ENCODE assay signal across 8 cellular contexts in genomic region chr1:156420209-156421061, GRCh38.
DNase-seq lines count a peak whose midpoint lies in the region; ATAC-seq and TF ChIP-seq lines count a peak whose summit lies in the region.

No MANE protein-coding gene starts in this region.

- no peaks in the 10 kb centered on the region for H3K9me3 Mint-ChIP-seq in stimulated activated naive CD8-positive, alpha-beta T cell treated with anti-CD3 and anti-CD28 coated beads, Interleukin-15, Interleukin-2, amounts not matched to agents 100 ng/mL and 50 ng/mL, for 24 hours

- peak overlapping the region in 9 of 11 experiments; percentile 5 to 80 (median 41); a peak in 15 of 22 replicates for H3K4me2 ChIP-seq in BLaER1 treated with 17β-estradiol and CSF1 and Interleukin-3, amounts not matched to agents 10 nM and 100 nM

- no peaks in the 10 kb centered on the region for H3K36me3 Mint-ChIP-seq in stimulated activated naive CD8-positive, alpha-beta T cell treated with anti-CD3 and anti-CD28 coated beads, Interleukin-15, Interleukin-2, amounts not matched to agents 100 ng/mL and 50 ng/mL, for 24 hours (ENCODE audit: low read depth)

- peaks cover 32% of the 10 kb centered on the region for H3K4me1 Mint-ChIP-seq in stimulated activated naive CD8-positive, alpha-beta T cell treated with anti-CD3 and anti-CD28 coated beads, Interleukin-15, Interleukin-2, amounts not matched to agents 100 ng/mL and 50 ng/mL, for 24 hours (ENCODE audit: low read depth)

- peak; percentile 12 for ATAC-seq in HG02610 (IDR thresholded peaks at IDR 0.05; ENCODE audit: unreplicated experiment)

- H3K27ac ChIP-seq in BLaER1 treated with 17β-estradiol and CSF1 and Interleukin-3, amounts not matched to agents 10 nM and 100 nM, result no peak overlapping the region
- H3K27ac ChIP-seq in iPS-20b (ENCODE audit: low read length) (no peak overlapping the region), tibial artery (no peak overlapping the region)

- peak overlapping the region; percentile 85 for H3K4me3 Mint-ChIP-seq in stimulated activated naive CD8-positive, alpha-beta T cell treated with anti-CD3 and anti-CD28 coated beads, Interleukin-15, Interleukin-2, amounts not matched to agents 100 ng/mL and 50 ng/mL, for 24 hours

- peaks cover 7 to 37% (median 30%) of the 10 kb centered on the region in 11 experiments; a peak in 19 of 22 replicates for H3K9me3 ChIP-seq in BLaER1 treated with 17β-estradiol and CSF1 and Interleukin-3, amounts not matched to agents 10 nM and 100 nM (replicated peaks in 1 of 11)
- H3K9me3 ChIP-seq in iPS-20b (ENCODE audit: insufficient read depth, low read depth, low read length) (no peaks in the 10 kb centered on the region), tibial artery (no peaks in the 10 kb centered on the region)

- peaks cover 86% of the 10 kb centered on the region for H3K27me3 Mint-ChIP-seq in stimulated activated naive CD8-positive, alpha-beta T cell treated with anti-CD3 and anti-CD28 coated beads, Interleukin-15, Interleukin-2, amounts not matched to agents 100 ng/mL and 50 ng/mL, for 24 hours

- peak overlapping the region; percentile 69 for H3K27ac Mint-ChIP-seq in stimulated activated naive CD8-positive, alpha-beta T cell treated with anti-CD3 and anti-CD28 coated beads, Interleukin-15, Interleukin-2, amounts not matched to agents 100 ng/mL and 50 ng/mL, for 24 hours

- H3K36me3 ChIP-seq in BLaER1 treated with 17β-estradiol and CSF1 and Interleukin-3, amounts not matched to agents 10 nM and 100 nM, result no peaks in the 10 kb centered on the region
- H3K36me3 ChIP-seq in iPS-20b (ENCODE audit: insufficient read depth, low read depth, low read length), result no peaks in the 10 kb centered on the region
- H3K36me3 ChIP-seq in tibial artery, result no peaks in the 10 kb centered on the region

- peaks cover 0 to 30% (median 0%) of the 10 kb centered on the region in 11 experiments; a peak in 6 of 22 replicates for H4K20me1 ChIP-seq in BLaER1 treated with 17β-estradiol and CSF1 and Interleukin-3, amounts not matched to agents 10 nM and 100 nM

- peak overlapping the region in 7 of 10 experiments; percentile 10 to 46 (median 25); a peak in 9 of 20 replicates for H3K4me3 ChIP-seq in BLaER1 treated with 17β-estradiol and CSF1 and Interleukin-3, amounts not matched to agents 10 nM and 100 nM
- peak overlapping the region; percentile 65 for H3K4me3 ChIP-seq in iPS-20b (ENCODE audit: low read length)
- peak overlapping the region in 1 of 2 donors; percentile 45 for H3K4me3 ChIP-seq in tibial artery

- TF ChIP-seq CTCF in tibial artery (IDR thresholded peaks at IDR 0.05), result no peak

- DNase-seq in activated T-cell treated with anti-CD3 and anti-CD28 coated beads for 4 hours, result peak; percentile 20
- no peak for DNase-seq in OCI-M2 (lab: John Stamatoyannopoulos, UW; ENCODE audit: unreplicated experiment)
- no peak for DNase-seq in RPMI8226
- DNase-seq in tibial artery, result no peak

- peaks cover 0 to 21% (median 14%) of the 10 kb centered on the region in 10 experiments; a peak in 12 of 20 replicates for H3K4me1 ChIP-seq in BLaER1 treated with 17β-estradiol and CSF1 and Interleukin-3, amounts not matched to agents 10 nM and 100 nM
- H3K4me1 ChIP-seq in iPS-20b (ENCODE audit: insufficient read depth, low read length) (peaks cover 10% of the 10 kb centered on the region), tibial artery (peaks cover 0 to 24% (median 22%) of the 10 kb centered on the region in 4 donors)

- intact Hi-C loops in tibial artery (cut with DNase I; ENCODE audit: low total_unique reads), result no loop called here

- no peak overlapping the region for H3K9ac ChIP-seq in BLaER1 treated with 17β-estradiol and CSF1 and Interleukin-3, amounts not matched to agents 10 nM and 100 nM
- H3K9ac ChIP-seq in iPS-20b (ENCODE audit: low read depth, low read length), result no peak overlapping the region; the same call in 1 of the 2 replicates

- H3K27me3 ChIP-seq in BLaER1 treated with 17β-estradiol and CSF1 and Interleukin-3, amounts not matched to agents 10 nM and 100 nM, result peaks cover 97 to 100% (median 100%) of the 10 kb centered on the region in 11 experiments
- H3K27me3 ChIP-seq in iPS-20b (ENCODE audit: insufficient read depth, low read length) (peaks cover 100% of the 10 kb centered on the region), tibial artery (peaks cover 13 to 99% of the 10 kb centered on the region in 2 donors)
